ENCODE assay signal across 8 cellular contexts in the genomic region with DNA sequence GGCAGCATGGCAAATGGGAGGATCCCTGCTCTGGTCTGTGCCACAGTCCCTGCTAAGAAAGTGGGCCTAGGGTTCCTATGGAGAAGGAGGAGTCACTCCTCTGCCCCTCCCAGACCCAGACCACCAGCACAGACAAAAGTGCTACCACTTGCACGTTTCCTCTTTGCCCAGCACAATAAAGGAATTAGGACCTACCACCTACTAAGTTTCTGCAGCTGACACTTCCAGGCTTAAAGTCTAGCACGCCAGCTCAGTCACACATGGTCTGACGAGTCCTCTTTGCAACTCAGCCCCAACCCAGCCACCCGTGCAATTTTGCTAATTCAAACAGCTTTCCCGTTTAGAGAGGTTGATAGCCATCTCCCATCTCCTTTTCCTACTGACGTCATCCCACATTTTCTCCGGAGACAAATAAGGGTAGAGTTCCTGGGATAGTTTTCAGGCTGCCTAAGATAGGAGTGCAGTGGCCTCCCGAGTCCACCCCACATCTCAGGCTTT.
DNase-seq lines count a peak whose midpoint lies in the region; ATAC-seq and TF ChIP-seq lines count a peak whose summit lies in the region.

No MANE protein-coding gene starts in this region.

- no peaks in the 10 kb centered on the region for H3K27me3 ChIP-seq in right lobe of liver
- no peaks in the 10 kb centered on the region for H3K27me3 ChIP-seq in thymus (ENCODE audit: control insufficient read depth, insufficient read depth)

- TF ChIP-seq POLR2A in right lobe of liver (IDR thresholded peaks at IDR 0.05) = no peak

- TF ChIP-seq CTCF in right lobe of liver (IDR thresholded peaks at IDR 0.05) = no peak

- H3K27ac Mint-ChIP-seq in activated T-cell treated with anti-CD3 and anti-CD28 coated beads, Interleukin-2, amount 50 U/mL, for 72 hours = peak overlapping the region; percentile 93
- H3K27ac Mint-ChIP-seq in central memory CD8-positive, alpha-beta T cell (ENCODE audit: low read depth) = peak overlapping the region; percentile 97

- H3K4me1 ChIP-seq in right lobe of liver = peaks cover 0 to 44% (median 24%) of the 10 kb centered on the region in 4 donors
- H3K4me1 ChIP-seq in thymus (ENCODE audit: control insufficient read depth, insufficient read depth, low read length) = peaks cover 30% of the 10 kb centered on the region

- no peak for ATAC-seq in activated T-cell treated with anti-CD3 and anti-CD28 coated beads, Interleukin-2, amount 50 U/mL, for 72 hours (replicated peaks in 1 of 2)
- ATAC-seq in central memory CD8-positive, alpha-beta T cell (replicated peaks; ENCODE audit: extremely low read depth, poor library complexity, severe bottlenecking) = peak; percentile 24
- ATAC-seq in right lobe of liver (peak in 3 of 4 donors; percentile 0 to 4 (median 1)), GM19395 (IDR thresholded peaks at IDR 0.05; ENCODE audit: unreplicated experiment) (no peak)

- H3K36me3 Mint-ChIP-seq in activated T-cell treated with anti-CD3 and anti-CD28 coated beads, Interleukin-2, amount 50 U/mL, for 72 hours (ENCODE audit: insufficient read depth in 2 of 2) = peaks cover 2 to 7% of the 10 kb centered on the region in 2 donors
- H3K36me3 Mint-ChIP-seq in central memory CD8-positive, alpha-beta T cell (ENCODE audit: insufficient read depth) = peaks cover 15% of the 10 kb centered on the region

- no peaks in the 10 kb centered on the region for H3K36me3 ChIP-seq in right lobe of liver
- no peaks in the 10 kb centered on the region for H3K36me3 ChIP-seq in thymus (ENCODE audit: control insufficient read depth, insufficient read depth)

- no peaks in the 10 kb centered on the region for H3K9me3 Mint-ChIP-seq in activated T-cell treated with anti-CD3 and anti-CD28 coated beads, Interleukin-2, amount 50 U/mL, for 72 hours
- no peaks in the 10 kb centered on the region for H3K9me3 Mint-ChIP-seq in central memory CD8-positive, alpha-beta T cell

- H3K27ac ChIP-seq in right lobe of liver (peak overlapping the region; percentile 98 to 99 (median 99)), thymus (ENCODE audit: low read depth) (peak overlapping the region; percentile 99)

- peaks cover 63% of the 10 kb centered on the region for H3K4me1 Mint-ChIP-seq in activated T-cell treated with anti-CD3 and anti-CD28 coated beads, Interleukin-2, amount 50 U/mL, for 72 hours (ENCODE audit: low read depth)
- H3K4me1 Mint-ChIP-seq in central memory CD8-positive, alpha-beta T cell = peaks cover 74% of the 10 kb centered on the region

- peak overlapping the region; percentile 92 to 95 for H3K4me3 Mint-ChIP-seq in activated T-cell treated with anti-CD3 and anti-CD28 coated beads, Interleukin-2, amount 50 U/mL, for 72 hours
- peak overlapping the region; percentile 92 for H3K4me3 Mint-ChIP-seq in central memory CD8-positive, alpha-beta T cell

- intact Hi-C loops in right lobe of liver (cut with DNase I) = loop anchor here in 1 of 2 donors (5.0 kb wide), 1 partner anchor 33 kb away; no protein-coding TSS in a partner anchor

- no peaks in the 10 kb centered on the region for H3K9me3 ChIP-seq in right lobe of liver
- no peaks in the 10 kb centered on the region for H3K9me3 ChIP-seq in thymus (ENCODE audit: control insufficient read depth)

- H3K4me3 ChIP-seq in right lobe of liver (peak overlapping the region; percentile 62 to 68 (median 66)), thymus (ENCODE audit: low read length) (peak overlapping the region; percentile 99)

- WGBS in right lobe of liver (ENCODE audit: insufficient coverage, low coverage, low lambda C conversion rate, missing lambda C conversion rate) = 0% methylated on average over 7 of the region's 8 CpGs
- 30% methylated on average over 8 of the region's 8 CpGs for WGBS in thymus

- DNase-seq in activated T-cell treated with anti-CD3 and anti-CD28 coated beads, Interleukin-2, amount 50 U/mL, for 72 hours = no peak
- no peak for DNase-seq in activated T-cell treated with anti-CD3 and anti-CD28 coated beads, Interleukin-2, amount 50 U/mL, for 48 hours
- DNase-seq in NCI-H526 (lab: John Stamatoyannopoulos, UW) (peak; percentile 75 to 78), right lobe of liver (peak in 1 of 3 donors; percentile 26), DMS79 treated with DMSO at 0.1 percent for 48 hours (lab: John Stamatoyannopoulos, UW) (no peak)
- no peak for DNase-seq in central memory CD8-positive, alpha-beta T cell (ENCODE audit: low spot score in 2 of 2)

- H3K27me3 Mint-ChIP-seq in activated T-cell treated with anti-CD3 and anti-CD28 coated beads, Interleukin-2, amount 50 U/mL, for 72 hours (ENCODE audit: low read depth) = no peaks in the 10 kb centered on the region
- H3K27me3 Mint-ChIP-seq in central memory CD8-positive, alpha-beta T cell = no peaks in the 10 kb centered on the region

Comparison
In these comparisons a context has a peak if more than half of its experiments do, and no peak if none do; other contexts are left out.
1. ATAC-seq: peak in central memory CD8-positive, alpha-beta T cell (single experiment) and right lobe of liver (3 of 4); none in activated T-cell treated with anti-CD3 and anti-CD28 coated beads, Interleukin-2, amount 50 U/mL, for 72 hours (0 of 2) and GM19395 (single experiment).
2. DNase-seq: peak in NCI-H526 (2 of 2); none in activated T-cell treated with anti-CD3 and anti-CD28 coated beads, Interleukin-2, amount 50 U/mL, for 72 hours (0 of 2), activated T-cell treated with anti-CD3 and anti-CD28 coated beads, Interleukin-2, amount 50 U/mL, for 48 hours (0 of 2), central memory CD8-positive, alpha-beta T cell (0 of 2) and DMS79 treated with DMSO at 0.1 percent for 48 hours (single experiment).